Comparison of ENCODE assay signal across 1 cellular context in genomic region chr2:102664439-102665042, GRCh38.
TF ChIP-seq lines count a peak whose summit lies in the region.

No MANE protein-coding gene starts in this region.

TF ChIP-seq in GM23338, 12 proteins besides CTCF, POLR2A, EP300 and RAD21 (continued from another document):
- no peak for TF ChIP-seq ZNF462 (CRISPR knock-in tag; IDR thresholded peaks at IDR 0.05)
- TF ChIP-seq REST (IDR thresholded peaks at IDR 0.05; ENCODE audit: unreplicated experiment) = no peak
- no peak for TF ChIP-seq EZH2phosphoT487 (IDR thresholded peaks at IDR 0.05; ENCODE audit: unreplicated experiment)
- TF ChIP-seq POLR2AphosphoS5 (IDR thresholded peaks at IDR 0.05; ENCODE audit: low read depth) = no peak
- no peak for TF ChIP-seq EZH2 (IDR thresholded peaks at IDR 0.05; ENCODE audit: low read depth, unreplicated experiment)
- TF ChIP-seq ZNF114 (CRISPR knock-in tag; IDR thresholded peaks at IDR 0.05) = no peak
- no peak for TF ChIP-seq STAT1 (IDR thresholded peaks at IDR 0.05; ENCODE audit: unreplicated experiment)
- no peak for TF ChIP-seq NANOG (IDR thresholded peaks at IDR 0.05; ENCODE audit: borderline replicate concordance)
